In genomic region chr3:67325231-67325630, GRCh38 we compare ENCODE assay signal across 22 cellular contexts.
"Had no signal": no experiment of that assay in that cellular context is flagged by ENCODE, and none has a peak within 500 bp of the region (broad histone marks: within the 10 kb centered on the region; RNA-seq: fewer than 3 reads in every experiment).

No MANE protein-coding gene starts in this region.

- H3K27me3 ChIP-seq: ascending aorta, cardiac muscle cell, left lung, spleen had no signal

- DNase-seq: activated CD4-positive, alpha-beta memory T cell treated with anti-CD3 and anti-CD28 coated beads for 36 hours; activated CD4-positive, alpha-beta T cell treated with anti-CD3 and anti-CD28 coated beads, Interleukin-2, amount 10 ng/mL, durations not matched to agents 24 days and 14 days; activated CD4-positive, CD25-positive, alpha-beta regulatory T cell treated with anti-CD3 and anti-CD28 coated beads, Interleukin-2, amount 50 U/mL, for 72 hours; activated CD8-positive, alpha-beta memory T cell treated with anti-CD3 and anti-CD28 coated beads, Interleukin-2, amount 50 U/mL, for 48 hours; activated gamma-delta T cell; activated naive CD4-positive, alpha-beta T cell treated with anti-CD3 and anti-CD28 coated beads, Interleukin-2, amount 10 ng/mL, durations not matched to agents 7 days and 5 days; activated naive CD8-positive, alpha-beta T cell treated with anti-CD3 and anti-CD28 coated beads, Interleukin-2, amount 10 ng/mL, durations not matched to agents 7 days and 5 days; activated T-cell treated with anti-CD3 and anti-CD28 coated beads, Interleukin-2, amount 50 U/mL, for 24 hours; dorsolateral prefrontal cortex; effector memory CD4-positive, alpha-beta T cell; left lung; lower lobe of right lung; posterior cingulate gyrus; right cardiac atrium; spleen; stimulated activated naive CD8-positive, alpha-beta T cell treated with anti-CD3 and anti-CD28 coated beads, Interleukin-15, Interleukin-2, amounts not matched to agents 100 U/mL and 50 U/mL, for 24 hours; T1000; trophoblast cell had no signal

- H3K36me3 ChIP-seq: ascending aorta, cardiac muscle cell, left lung, lower lobe of right lung, spleen, thoracic aorta had no signal

- ATAC-seq: left lung; lower lobe of right lung; right cardiac atrium; stimulated activated naive CD8-positive, alpha-beta T cell treated with anti-CD3 and anti-CD28 coated beads, Interleukin-15, Interleukin-2, amounts not matched to agents 100 U/mL and 50 U/mL, for 24 hours had no signal

- H3K4me3 ChIP-seq: ascending aorta, cardiac muscle cell, coronary artery, dorsolateral prefrontal cortex, left lung, lower lobe of right lung, spleen, thoracic aorta had no signal
